In the genomic region with DNA sequence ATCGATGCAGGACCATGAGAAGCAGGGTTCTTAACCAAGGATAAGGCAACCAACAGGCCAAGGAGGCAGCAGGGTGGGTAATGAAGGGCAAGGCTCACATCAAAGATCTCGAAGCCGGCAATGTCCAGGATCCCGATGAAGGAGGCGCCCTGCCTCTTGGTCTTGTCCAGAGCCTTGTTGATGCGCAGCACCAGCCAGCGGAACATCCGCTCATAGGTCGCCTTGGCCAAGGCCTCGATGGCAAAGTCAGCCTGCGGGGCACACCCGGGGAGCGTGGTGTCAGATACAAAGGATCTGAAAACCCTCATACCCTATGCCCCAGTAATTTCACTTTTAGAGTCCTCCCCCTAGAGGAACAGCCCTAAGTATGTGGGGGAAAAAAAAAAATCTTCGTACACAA, we compare ENCODE assay signal across 20 cellular contexts.
DNase-seq lines count a peak whose midpoint lies in the region; ATAC-seq, FAIRE-seq and TF ChIP-seq lines count a peak whose summit lies in the region.
"Had no signal": no experiment of that assay in that cellular context is flagged by ENCODE, and none has a peak within 500 bp of the region (broad histone marks: within the 10 kb centered on the region; RNA-seq: fewer than 3 reads in every experiment).

No MANE protein-coding gene starts in this region.

- no peaks in the 10 kb centered on the region for H3K9me3 ChIP-seq in HepG2 (ENCODE audit: low read length)
- no peaks in the 10 kb centered on the region for H3K9me3 ChIP-seq in right lobe of liver
- H3K9me3 ChIP-seq in naive thymus-derived CD4-positive, alpha-beta T cell (ENCODE audit: control insufficient read depth in 2 of 3, low read length in 3 of 3) = no peaks in the 10 kb centered on the region
- H3K9me3 ChIP-seq: adrenal gland, SJCRH30 had no signal

- no peak for ATAC-seq in HepG2
- no peak for ATAC-seq in right lobe of liver
- no peak for ATAC-seq in naive thymus-derived CD4-positive, alpha-beta T cell
- ATAC-seq in esophagus mucosa = no peak
- ATAC-seq: foreskin keratinocyte had no signal

- H3K4me3 ChIP-seq in HepG2 (replicated peaks in 1 of 3; ENCODE audit: insufficient read depth in 1 of 3, low read depth in 2 of 3, low read length in 3 of 3) (no peak overlapping the region), right lobe of liver (no peak overlapping the region)
- no peak overlapping the region for H3K4me3 ChIP-seq in naive thymus-derived CD4-positive, alpha-beta T cell (ENCODE audit: low read length)
- H3K4me3 ChIP-seq: adrenal gland, hepatocyte, SJCRH30 had no signal

- H4K20me1 ChIP-seq in HepG2 (ENCODE audit: insufficient read depth, low read length) = no peaks in the 10 kb centered on the region

- H3K27me3 ChIP-seq in HepG2 (ENCODE audit: control insufficient read depth in 1 of 2, insufficient read depth in 2 of 2, low read length in 2 of 2) (no peaks in the 10 kb centered on the region), right lobe of liver (no peaks in the 10 kb centered on the region)
- H3K27me3 ChIP-seq in naive thymus-derived CD4-positive, alpha-beta T cell (ENCODE audit: control insufficient read depth in 2 of 2, insufficient read depth in 2 of 2, low read length in 2 of 2) = no peaks in the 10 kb centered on the region
- H3K27me3 ChIP-seq: adrenal gland, foreskin keratinocyte, hepatocyte, SJCRH30 had no signal

- no peak overlapping the region for H3K4me3 Mint-ChIP-seq in activated naive CD8-positive, alpha-beta T cell
- no peak overlapping the region for H3K4me3 Mint-ChIP-seq in naive thymus-derived CD4-positive, alpha-beta T cell
- H3K4me3 Mint-ChIP-seq in T-helper 2 cell treated with Interferon-gamma antibody and Interleukin-4, amounts not matched to agents 5 μg/mL and 100 μg/mL, for 36 hours = no peak overlapping the region

- in situ Hi-C loops in HepG2 (cut with HindIII; ENCODE audit: extremely low pct_ligation_motif_present, low pct_unique_long_range_greater_than_20kb) = no loop called here

- H3K27me3 Mint-ChIP-seq in activated naive CD8-positive, alpha-beta T cell = no peaks in the 10 kb centered on the region
- no peaks in the 10 kb centered on the region for H3K27me3 Mint-ChIP-seq in naive thymus-derived CD4-positive, alpha-beta T cell
- H3K27me3 Mint-ChIP-seq in T-helper 2 cell treated with Interferon-gamma antibody and Interleukin-4, amounts not matched to agents 5 μg/mL and 100 μg/mL, for 36 hours (ENCODE audit: low read depth) = no peaks in the 10 kb centered on the region

- H2AFZ ChIP-seq in HepG2 (ENCODE audit: low read length) = no peak overlapping the region
- H2AFZ ChIP-seq: hepatocyte had no signal

- TF ChIP-seq EP300 in HepG2 (IDR thresholded peaks at IDR 0.05; ENCODE audit: low read depth in 2 of 2, low read length in 2 of 2) = no peak
- TF ChIP-seq EP300 in HepG2 (CRISPR knock-in tag; IDR thresholded peaks at IDR 0.05; ENCODE audit: borderline replicate concordance) = no peak

- FAIRE-seq in HepG2 (lab: Jason Lieb, UNC) = no peak

- H3K36me3 ChIP-seq in HepG2 (replicated peaks in 1 of 2; ENCODE audit: control insufficient read depth in 1 of 2, insufficient read depth in 2 of 2, low read length in 2 of 2) (peaks cover 48 to 89% of the 10 kb centered on the region in 2 experiments), right lobe of liver (peaks cover 33 to 95% (median 62%) of the 10 kb centered on the region in 4 donors)
- peaks cover 67 to 98% (median 73%) of the 10 kb centered on the region in 3 experiments for H3K36me3 ChIP-seq in naive thymus-derived CD4-positive, alpha-beta T cell (ENCODE audit: control insufficient read depth in 2 of 3, insufficient read depth in 3 of 3, low read length in 3 of 3)

- intact Hi-C loops in HepG2 (cut with micrococcal nuclease; ENCODE audit: unreplicated experiment) (no loop called here), right lobe of liver (cut with DNase I) (no loop called here)
- intact Hi-C loops in naive thymus-derived CD4-positive, alpha-beta T cell (cut with micrococcal nuclease) = no loop called here

- CTCF ChIA-PET in HepG2 (lab: Yijun Ruan, JAX; ENCODE audit: low intra/inter-chr PET ratio, low total read pairs) = no interaction called here
- CTCF ChIA-PET in naive thymus-derived CD4-positive, alpha-beta T cell (lab: Charles Lee) = no interaction called here

- no TSS peak for BruUV-seq in HepG2 (replicated peaks; lab: Mats Ljungman, UMichigan)

- peak overlapping the region; percentile 64 for H3K27ac Mint-ChIP-seq in activated naive CD8-positive, alpha-beta T cell
- H3K27ac Mint-ChIP-seq in naive thymus-derived CD4-positive, alpha-beta T cell = peak overlapping the region in 7 of 9 donors; percentile 26 to 75 (median 46)
- H3K27ac Mint-ChIP-seq in T-helper 2 cell treated with Interferon-gamma antibody and Interleukin-4, amounts not matched to agents 5 μg/mL and 100 μg/mL, for 36 hours = no peak overlapping the region

- no peaks in the 10 kb centered on the region for H3K79me2 ChIP-seq in HepG2 (ENCODE audit: insufficient read depth, low read length)
- H3K79me2 ChIP-seq: hepatocyte had no signal

- POLR2A ChIA-PET in HepG2 (lab: Yijun Ruan, JAX) = no interaction called here
- POLR2A ChIA-PET in naive thymus-derived CD4-positive, alpha-beta T cell (lab: Charles Lee) = interaction anchor here (2.0 kb wide), 1 partner anchor 11 kb away, joined by 7 read pairs; no protein-coding TSS in a partner anchor

- TF ChIP-seq POLR2A in HepG2 (IDR thresholded peaks at IDR 0.05; ENCODE audit: insufficient read depth in 1 of 2, low read depth in 2 of 2, low read length in 2 of 2) (no peak), right lobe of liver (IDR thresholded peaks at IDR 0.05) (no peak)

- peaks cover 3% of the 10 kb centered on the region for H3K36me3 Mint-ChIP-seq in activated naive CD8-positive, alpha-beta T cell
- peaks cover 13 to 60% (median 23%) of the 10 kb centered on the region in 5 donors for H3K36me3 Mint-ChIP-seq in naive thymus-derived CD4-positive, alpha-beta T cell
- H3K36me3 Mint-ChIP-seq in T-helper 2 cell treated with Interferon-gamma antibody and Interleukin-4, amounts not matched to agents 5 μg/mL and 100 μg/mL, for 36 hours (ENCODE audit: low read depth) = peaks cover 69% of the 10 kb centered on the region

- H3K9me3 Mint-ChIP-seq in activated naive CD8-positive, alpha-beta T cell (ENCODE audit: low read depth) = no peaks in the 10 kb centered on the region
- H3K9me3 Mint-ChIP-seq in naive thymus-derived CD4-positive, alpha-beta T cell = no peaks in the 10 kb centered on the region
- H3K9me3 Mint-ChIP-seq in T-helper 2 cell treated with Interferon-gamma antibody and Interleukin-4, amounts not matched to agents 5 μg/mL and 100 μg/mL, for 36 hours = no peaks in the 10 kb centered on the region

- H3K9ac ChIP-seq in HepG2 (ENCODE audit: insufficient read depth, low read depth, low read length) = no peak overlapping the region

- 96% methylated on average over 7 of the region's 14 CpGs for WGBS in HepG2 (ENCODE audit: low lambda C conversion rate)
- 89% methylated on average over 7 of the region's 14 CpGs for WGBS in right lobe of liver (ENCODE audit: insufficient coverage, low coverage, low lambda C conversion rate, missing lambda C conversion rate)

- H3K27ac ChIP-seq in HepG2 (ENCODE audit: extremely low read length, insufficient read depth, low read length) = no peak overlapping the region
- no peak overlapping the region for H3K27ac ChIP-seq in right lobe of liver
- H3K27ac ChIP-seq in naive thymus-derived CD4-positive, alpha-beta T cell (ENCODE audit: low read depth, low read length) = no peak overlapping the region
- H3K27ac ChIP-seq: adrenal gland, foreskin keratinocyte, hepatocyte, SJCRH30, WERI-Rb-1 had no signal

- no peaks in the 10 kb centered on the region for H3K4me1 Mint-ChIP-seq in activated naive CD8-positive, alpha-beta T cell (ENCODE audit: low read depth)
- H3K4me1 Mint-ChIP-seq in naive thymus-derived CD4-positive, alpha-beta T cell = peaks cover 0 to 10% (median 3%) of the 10 kb centered on the region in 7 donors
- H3K4me1 Mint-ChIP-seq in T-helper 2 cell treated with Interferon-gamma antibody and Interleukin-4, amounts not matched to agents 5 μg/mL and 100 μg/mL, for 36 hours (ENCODE audit: low read depth) = no peaks in the 10 kb centered on the region

- TF ChIP-seq CTCF in HepG2 (CRISPR knock-in tag; IDR thresholded peaks at IDR 0.05) = no peak
- TF ChIP-seq CTCF in right lobe of liver (IDR thresholded peaks at IDR 0.05) = no peak

- TF ChIP-seq RAD21 in HepG2 (CRISPR knock-in tag; IDR thresholded peaks at IDR 0.05) = no peak

- no peak for DNase-seq in HepG2 (ENCODE audit: low spot score)
- no peak for DNase-seq in right lobe of liver
- DNase-seq in naive thymus-derived CD4-positive, alpha-beta T cell = no peak
- no peak for DNase-seq in stimulated activated CD4-positive, alpha-beta T cell treated with anti-CD3 and anti-CD28 coated beads, Interleukin-12 subunit alpha, Interleukin-12 subunit beta, amount 100 ng/mL, for 4 hours
- no peak for DNase-seq in T-helper 2 cell treated with Interferon-gamma antibody and Interleukin-4, amounts not matched to agents 5 μg/mL and 100 μg/mL, for 36 hours (ENCODE audit: low spot score)
- DNase-seq: activated T-cell treated with anti-CD3 and anti-CD28 coated beads, Interleukin-2, amount 50 U/mL, for 1 hour; adrenal gland; DND-41; foreskin keratinocyte; KG1; MV-4-11; NCI-H2029; NCI-H345; occipital lobe; SJCRH30; T-helper 2 cell; WERI-Rb-1 had no signal

- H3K4me1 ChIP-seq in HepG2 (ENCODE audit: insufficient read depth, low read length) (no peaks in the 10 kb centered on the region), right lobe of liver (no peaks in the 10 kb centered on the region)
- H3K4me1 ChIP-seq in naive thymus-derived CD4-positive, alpha-beta T cell (ENCODE audit: control insufficient read depth in 2 of 2, insufficient read depth in 2 of 2, low read length in 2 of 2) = no peaks in the 10 kb centered on the region
- H3K4me1 ChIP-seq: adrenal gland, foreskin keratinocyte had no signal

- no peak overlapping the region for H3K4me2 ChIP-seq in HepG2 (ENCODE audit: low read depth, low read length)
- H3K4me2 ChIP-seq: hepatocyte had no signal

TF ChIP-seq in HepG2, 621 proteins besides CTCF, POLR2A, EP300 and RAD21:
- TF ChIP-seq ZNF3 (CRISPR knock-in tag; IDR thresholded peaks at IDR 0.05) (no peak), AGO2 (optimal IDR thresholded peaks at IDR 0.05; ENCODE audit: low read depth, low read length) (peak; percentile 38)
